ENCODE assay signal across 8 cellular contexts in genomic region chr1:156727914-156728598, GRCh38. TPM values are rescaled to one million over a fixed set of nuclear protein-coding genes. Genes with fewer than 3 reads are reported as not detected.
DNase-seq lines count a peak whose midpoint lies in the region; ATAC-seq and TF ChIP-seq lines count a peak whose summit lies in the region.

TSS of gene METTL25B (plus strand) at chr1:156728469. CDS start at chr1:156729105, 636 bp downstream.

- no peaks in the 10 kb centered on the region for H3K27me3 ChIP-seq in PC-9 (ENCODE audit: insufficient read depth, low read depth)
- H3K27me3 ChIP-seq in tibial artery, result no peaks in the 10 kb centered on the region

- peaks cover 28% of the 10 kb centered on the region for H3K4me1 Mint-ChIP-seq in activated T-helper 2 cell treated with anti-CD3 and anti-CD28 coated beads, Interferon-gamma antibody, Interleukin-2, Interleukin-4, amounts not matched to agents 10 μg/mL and 5 μg/mL and 100 μg/mL, durations not matched to agents 14 hours and 24 hours and 36 hours (ENCODE audit: low read depth)
- H3K4me1 Mint-ChIP-seq in neural crest cell, result peaks cover 24% of the 10 kb centered on the region

- CTCF ChIA-PET in PC-9 (lab: Charles Lee), result interaction anchor here (0.7 to 4.5 kb wide), 3 partner anchors 13 to 133 kb away, joined by 3 to 63 read pairs (median 7); partner anchors contain the start of gene MRPL24

- H3K9me2 ChIP-seq in PC-9 (ENCODE audit: insufficient read depth), result no peaks in the 10 kb centered on the region

- peaks cover 53% of the 10 kb centered on the region for H3F3A ChIP-seq in PC-9 (ENCODE audit: insufficient read depth, low read depth)

- H3K27ac ChIP-seq in PC-9 (peak within 1 kb of the TSS; percentile 46), tibial artery (peak within 1 kb of the TSS; percentile 98 to 99)

- H3K4me3 Mint-ChIP-seq in activated T-helper 2 cell treated with anti-CD3 and anti-CD28 coated beads, Interferon-gamma antibody, Interleukin-2, Interleukin-4, amounts not matched to agents 10 μg/mL and 5 μg/mL and 100 μg/mL, durations not matched to agents 14 hours and 24 hours and 36 hours (ENCODE audit: low read depth), result no peak within 1 kb of the TSS
- H3K4me3 Mint-ChIP-seq in neural crest cell, result no peak within 1 kb of the TSS

- POLR2A ChIA-PET in PC-9 (lab: Charles Lee; ENCODE audit: unreplicated experiment), result interaction anchor here (0.5 to 1.0 kb wide), 12 partner anchors 13 to 192 kb away, joined by 3 to 9 read pairs (median 4); partner anchors contain the start of genes CRABP2 and PRCC

- peak within 1 kb of the TSS; percentile 94 for H3K4me2 ChIP-seq in PC-9

- H3K9me3 Mint-ChIP-seq in activated T-helper 2 cell treated with anti-CD3 and anti-CD28 coated beads, Interferon-gamma antibody, Interleukin-2, Interleukin-4, amounts not matched to agents 10 μg/mL and 5 μg/mL and 100 μg/mL, durations not matched to agents 14 hours and 24 hours and 36 hours, result no peaks in the 10 kb centered on the region
- no peaks in the 10 kb centered on the region for H3K9me3 Mint-ChIP-seq in neural crest cell

- TF ChIP-seq CTCF in PC-9 (conservative IDR thresholded peaks at IDR 0.05), result no peak
- no peak for TF ChIP-seq CTCF in fibroblast of the aortic adventitia (IDR thresholded peaks at IDR 0.05; ENCODE audit: insufficient read depth, low read length)
- no peak for TF ChIP-seq CTCF in neural crest cell (conservative IDR thresholded peaks at IDR 0.05)
- TF ChIP-seq CTCF in tibial artery (IDR thresholded peaks at IDR 0.05), result no peak

- peaks cover 35% of the 10 kb centered on the region for H4K20me1 ChIP-seq in PC-9 (ENCODE audit: insufficient read depth)

- H3K4me1 ChIP-seq in PC-9 (replicated peaks; ENCODE audit: insufficient read depth) (peaks cover 30% of the 10 kb centered on the region), tibial artery (peaks cover 0 to 48% (median 40%) of the 10 kb centered on the region in 4 donors)

- H3K27ac Mint-ChIP-seq in activated T-helper 2 cell treated with anti-CD3 and anti-CD28 coated beads, Interferon-gamma antibody, Interleukin-2, Interleukin-4, amounts not matched to agents 10 μg/mL and 5 μg/mL and 100 μg/mL, durations not matched to agents 14 hours and 24 hours and 36 hours, result peak within 1 kb of the TSS; percentile 99
- peak within 1 kb of the TSS; percentile 97 for H3K27ac Mint-ChIP-seq in neural crest cell (ENCODE audit: unreplicated experiment)

- BruUV-seq in PC-9 (replicated peaks; lab: Mats Ljungman, UMichigan), result no TSS peak

- ATAC-seq in GM21390 (IDR thresholded peaks at IDR 0.05; ENCODE audit: unreplicated experiment), result peak; percentile 55

- DNase-seq in DMS79 treated with DMSO at 0.1 percent for 48 hours (lab: John Stamatoyannopoulos, UW), result peak; percentile 84
- DNase-seq in HUDEP-2 (lab: John Stamatoyannopoulos, UW; ENCODE audit: unreplicated experiment in 76 of 76), result peak in 71 of 76 experiments; percentile 35 to 94 (median 75)
- DNase-seq in PC-9, result peak; percentile 62 to 79
- DNase-seq in activated T-helper 2 cell treated with anti-CD3 and anti-CD28 coated beads, Interferon-gamma antibody, Interleukin-2, Interleukin-4, amounts not matched to agents 10 μg/mL and 5 μg/mL and 100 μg/mL, durations not matched to agents 14 hours and 24 hours and 36 hours (ENCODE audit: low spot score), result peak; percentile 80
- DNase-seq in fibroblast of the aortic adventitia (ENCODE audit: low read depth), result peak; percentile 74
- peak; percentile 68 for DNase-seq in neural crest cell (ENCODE audit: low read depth, low spot score)
- DNase-seq in tibial artery, result peak; percentile 75 to 89

- peaks cover 32% of the 10 kb centered on the region for H3K36me3 Mint-ChIP-seq in activated T-helper 2 cell treated with anti-CD3 and anti-CD28 coated beads, Interferon-gamma antibody, Interleukin-2, Interleukin-4, amounts not matched to agents 10 μg/mL and 5 μg/mL and 100 μg/mL, durations not matched to agents 14 hours and 24 hours and 36 hours (ENCODE audit: low read depth)
- peaks cover 7% of the 10 kb centered on the region for H3K36me3 Mint-ChIP-seq in neural crest cell (ENCODE audit: low read depth)

- H3K4me3 ChIP-seq in PC-9 (peak within 1 kb of the TSS; percentile 90), fibroblast of the aortic adventitia (ENCODE audit: low read depth, low read length) (peak within 1 kb of the TSS; percentile 100), tibial artery (peak within 1 kb of the TSS; percentile 65)

- H3K36me3 ChIP-seq in PC-9 (ENCODE audit: low read depth) (peaks cover 25% of the 10 kb centered on the region), tibial artery (peaks cover 20 to 33% (median 21%) of the 10 kb centered on the region in 3 donors)

- H3K27me3 Mint-ChIP-seq in activated T-helper 2 cell treated with anti-CD3 and anti-CD28 coated beads, Interferon-gamma antibody, Interleukin-2, Interleukin-4, amounts not matched to agents 10 μg/mL and 5 μg/mL and 100 μg/mL, durations not matched to agents 14 hours and 24 hours and 36 hours (ENCODE audit: low read depth), result no peaks in the 10 kb centered on the region
- H3K27me3 Mint-ChIP-seq in neural crest cell (ENCODE audit: low read depth), result no peaks in the 10 kb centered on the region

- intact Hi-C loops in PC-9 (cut with micrococcal nuclease; ENCODE audit: unreplicated experiment), result loop anchor here (1.0 kb wide), 2 partner anchors 23 to 39 kb away; partner anchors contain the start of genes HDGF and PRCC
- intact Hi-C loops in activated T-helper 2 cell treated with anti-CD3 and anti-CD28 coated beads, Interferon-gamma antibody, Interleukin-2, Interleukin-4, amounts not matched to agents 10 μg/mL and 5 μg/mL and 100 μg/mL, durations not matched to agents 14 hours and 24 hours and 36 hours (cut with micrococcal nuclease), result loop anchor here (1.0 to 5.0 kb wide), 7 partner anchors 13 to 164 kb away; partner anchors contain the start of genes HDGF, MRPL24, NTRK1 and PEAR1
- intact Hi-C loops in tibial artery (cut with DNase I; ENCODE audit: low total_unique reads), result no loop called here

- peaks cover 68% of the 10 kb centered on the region for H3K79me2 ChIP-seq in PC-9 (ENCODE audit: low read depth)

- H2AFZ ChIP-seq in PC-9, result peak within 1 kb of the TSS; percentile 90

- no peaks in the 10 kb centered on the region for H3K9me3 ChIP-seq in PC-9 (ENCODE audit: insufficient read depth, low read depth)
- H3K9me3 ChIP-seq in tibial artery, result no peaks in the 10 kb centered on the region

RNA-seq across cellular contexts. Expression of gene METTL25B, which starts in this region (rescaled TPM):
- 51.0 and 77.7 TPM in 2 replicates for total RNA-seq in PC-9 (2021)
- 37.3 and 45.2 TPM in 2 replicates for total RNA-seq in activated T-helper 2 cell treated with anti-CD3 and anti-CD28 coated beads, Interferon-gamma antibody, Interleukin-2, Interleukin-4, amounts not matched to agents 10 μg/mL and 5 μg/mL and 100 μg/mL, durations not matched to agents 14 hours and 24 hours and 36 hours
- 4.1 and 10.9 TPM in 2 replicates for total RNA-seq in fibroblast of the aortic adventitia (ENCODE audit: low replicate concordance)
- 30.4 and 33.0 TPM in 2 replicates for total RNA-seq in neural crest cell

Comparison
In these comparisons a context has a peak if more than half of its experiments do, and no peak if none do; other contexts are left out.
1. Peak in every context shown above with its lines: DNase-seq, ATAC-seq, H3K4me3 ChIP-seq and H3K27ac ChIP-seq.